ENCODE assay signal across 24 cellular contexts in genomic region chr20:63469713-63470101, GRCh38. TPM values are rescaled to one million over a fixed set of nuclear protein-coding genes. Genes with fewer than 3 reads are reported as not detected.
DNase-seq lines count a peak whose midpoint lies in the region; ATAC-seq and TF ChIP-seq lines count a peak whose summit lies in the region.
"Had no signal": no experiment of that assay in that cellular context is flagged by ENCODE, and none has a peak within 500 bp of the region (broad histone marks: within the 10 kb centered on the region; RNA-seq: fewer than 3 reads in every experiment).

No MANE protein-coding gene starts in this region.

- H2BK15ac ChIP-seq in neuronal stem cell (ENCODE audit: low read length): peak overlapping the region; percentile 94

- peaks cover 64% of the 10 kb centered on the region for H3K79me2 ChIP-seq in GM23338 (replicated peaks; ENCODE audit: insufficient read depth)

- H3K4me2 ChIP-seq in GM23338 (no peak overlapping the region; the same call in 1 of the 2 replicates), neuronal stem cell (ENCODE audit: insufficient read depth, low read length, poor library complexity, severe bottlenecking) (no peak overlapping the region)
- H3K4me2 ChIP-seq: KMS-11 had no signal

- H3K9me3 Mint-ChIP-seq in GM23338 (no peaks in the 10 kb centered on the region), glutamatergic neuron (ENCODE audit: unreplicated experiment) (peaks cover 1% of the 10 kb centered on the region)
- H3K9me3 Mint-ChIP-seq: IgD-negative memory B cell had no signal

- no peaks in the 10 kb centered on the region for H3K9me2 ChIP-seq in GM23338 (ENCODE audit: insufficient read depth)

- H3K14ac ChIP-seq in neuronal stem cell (ENCODE audit: low read length): peak overlapping the region; percentile 90

- H3K27ac ChIP-seq in GM23338 (ENCODE audit: low read depth): no peak overlapping the region
- peak overlapping the region; percentile 30 for H3K27ac ChIP-seq in angular gyrus (ENCODE audit: low read depth, low read length)
- no peak overlapping the region for H3K27ac ChIP-seq in neuronal stem cell (replicated peaks; ENCODE audit: low read length)
- H3K27ac ChIP-seq: KMS-11, RWPE1 had no signal

- H3K4me1 Mint-ChIP-seq in GM23338 (peaks cover 28% of the 10 kb centered on the region), glutamatergic neuron (ENCODE audit: low read depth, unreplicated experiment) (peaks cover 33% of the 10 kb centered on the region)
- H3K4me1 Mint-ChIP-seq: CD14-positive monocyte had no signal

- H3K27ac Mint-ChIP-seq in GM23338 (no peak overlapping the region), glutamatergic neuron (ENCODE audit: unreplicated experiment) (peak overlapping the region; percentile 62)
- H3K27ac Mint-ChIP-seq: CD14-positive monocyte, IgD-negative memory B cell had no signal

- H2BK5ac ChIP-seq in neuronal stem cell (ENCODE audit: low read length): no peak overlapping the region

- no peak for ATAC-seq in GM23338
- ATAC-seq: Panc1 had no signal

- H3K23ac ChIP-seq in neuronal stem cell (ENCODE audit: low read depth, low read length, poor library complexity): peak overlapping the region; percentile 68

- H3F3A ChIP-seq in GM23338 (replicated peaks; ENCODE audit: low read depth): no peaks in the 10 kb centered on the region

- peaks cover 18% of the 10 kb centered on the region for H3K79me1 ChIP-seq in neuronal stem cell (ENCODE audit: low read depth, low read length)

- H4K20me1 ChIP-seq in GM23338 (replicated peaks; ENCODE audit: insufficient read depth): no peaks in the 10 kb centered on the region; the same call in 1 of the 2 replicates

- H2AFZ ChIP-seq in GM23338: no peak overlapping the region
- no peak overlapping the region for H2AFZ ChIP-seq in neuronal stem cell (ENCODE audit: low read length)

- peak overlapping the region; percentile 76 for H3K18ac ChIP-seq in neuronal stem cell (ENCODE audit: low read length)

- peak overlapping the region; percentile 58 for H2BK12ac ChIP-seq in neuronal stem cell (ENCODE audit: low read length)

- DNase-seq in GM23338 (ENCODE audit: low spot score) (no peak), glutamatergic neuron (no peak), neuronal stem cell (ENCODE audit: low spot score) (no peak), dedifferentiated amniotic fluid mesenchymal stem cell (ENCODE audit: extremely low spot score) (no peak), mucosa of gallbladder (ENCODE audit: low spot score) (no peak), HAP-1 (ENCODE audit: low spot score in 2 of 2) (no peak)
- DNase-seq: 8988T, ACHN, BE2C, DMS153, HCEC 1CT, MM.1S, NCI-H1048, NCI-H1417, NCI-H1694, NCI-H2029 treated with DMSO at 0.1 percent for 48 hours, NCI-H526, SHP77 treated with DMSO at 0.1 percent for 48 hours had no signal

- H3K27me3 Mint-ChIP-seq in GM23338 (ENCODE audit: insufficient read depth, low read depth, poor library complexity) (peaks cover 19% of the 10 kb centered on the region), glutamatergic neuron (ENCODE audit: unreplicated experiment) (peaks cover 6% of the 10 kb centered on the region)

- H3K36me3 Mint-ChIP-seq in GM23338 (ENCODE audit: low read depth) (no peaks in the 10 kb centered on the region), glutamatergic neuron (ENCODE audit: unreplicated experiment) (no peaks in the 10 kb centered on the region)
- H3K36me3 Mint-ChIP-seq: CD14-positive monocyte, IgD-negative memory B cell had no signal

- H2AK5ac ChIP-seq in neuronal stem cell (ENCODE audit: low read depth, low read length): peak overlapping the region; percentile 89

- H3K4me3 ChIP-seq in GM23338: no peak overlapping the region
- peak overlapping the region in 1 of 2 donors; percentile 90 for H3K4me3 ChIP-seq in neuronal stem cell (ENCODE audit: low read length in 2 of 2)
- no peak overlapping the region for H3K4me3 ChIP-seq in HAP-1

- H3K27me3 ChIP-seq in GM23338 (ENCODE audit: insufficient read depth) (no peaks in the 10 kb centered on the region), neuronal stem cell (ENCODE audit: control insufficient read depth in 3 of 3, insufficient read depth in 3 of 3, low read depth in 1 of 3, low read length in 3 of 3) (peaks cover 0 to 16% (median 13%) of the 10 kb centered on the region in 3 experiments), HAP-1 (ENCODE audit: low read depth) (peaks cover 15% of the 10 kb centered on the region)

- H4K8ac ChIP-seq in neuronal stem cell (ENCODE audit: low read depth, low read length): no peak overlapping the region

- H3K9me3 ChIP-seq in neuronal stem cell (replicated peaks in 1 of 2; ENCODE audit: control insufficient read depth in 2 of 2, insufficient read depth in 1 of 2, low read depth in 1 of 2, low read length in 2 of 2) (peaks cover 0 to 2% of the 10 kb centered on the region in 2 donors), HAP-1 (no peaks in the 10 kb centered on the region)
- H3K9me3 ChIP-seq: BE2C had no signal

- H3K4me3 Mint-ChIP-seq in GM23338 (peak overlapping the region; percentile 76; the same call in 1 of the 3 replicates), glutamatergic neuron (ENCODE audit: unreplicated experiment) (peak overlapping the region; percentile 93)

- H3K9ac ChIP-seq in neuronal stem cell (ENCODE audit: low read depth, low read length, poor library complexity): peak overlapping the region; percentile 70
- H3K9ac ChIP-seq: KMS-11 had no signal

- H4K91ac ChIP-seq in neuronal stem cell (ENCODE audit: low read depth, low read length, poor library complexity): no peak overlapping the region

- H3K4ac ChIP-seq in neuronal stem cell (ENCODE audit: low read length): no peak overlapping the region

- H3K4me1 ChIP-seq in GM23338 (ENCODE audit: insufficient read depth) (peaks cover 7% of the 10 kb centered on the region; the same call in 1 of the 2 replicates), neuronal stem cell (ENCODE audit: control insufficient read depth in 2 of 2, insufficient read depth in 1 of 2, low read depth in 1 of 2, low read length in 2 of 2) (peaks cover 12 to 47% of the 10 kb centered on the region in 2 donors), HAP-1 (no peaks in the 10 kb centered on the region; the same call in 1 of the 2 replicates)

- WGBS in neuronal stem cell (ENCODE audit: extremely low coverage in 2 of 2, insufficient read length in 2 of 2, insufficient replicate concordance in 1 of 2), 2 donors: no CpG with 5 or more reads among the region's 13 CpGs

- no peak overlapping the region for H2BK120ac ChIP-seq in neuronal stem cell (ENCODE audit: low read depth, low read length)

- TF ChIP-seq CTCF in GM23338 (conservative IDR thresholded peaks at IDR 0.05; ENCODE audit: low read depth in 2 of 2): no peak
- TF ChIP-seq CTCF in glutamatergic neuron (IDR thresholded peaks at IDR 0.05; ENCODE audit: partially characterized antibody, unreplicated experiment): no peak

- in situ Hi-C loops in HAP-1 (cut with MboI; ENCODE audit: low sequenced_read_pairs): no loop called here

- H3K36me3 ChIP-seq in GM23338 (ENCODE audit: insufficient read depth) (no peaks in the 10 kb centered on the region), neuronal stem cell (replicated peaks in 1 of 2; ENCODE audit: control insufficient read depth in 2 of 2, insufficient read depth in 2 of 2, low read length in 2 of 2) (peaks cover 1 to 44% of the 10 kb centered on the region in 2 donors), HAP-1 (replicated peaks) (no peaks in the 10 kb centered on the region)
- H3K36me3 ChIP-seq: BE2C had no signal

TF ChIP-seq in GM23338, 12 proteins besides CTCF, POLR2A, EP300 and RAD21:
- TF ChIP-seq EZH2 (IDR thresholded peaks at IDR 0.05; ENCODE audit: low read depth, unreplicated experiment): no peak
- TF ChIP-seq CREB1 (CRISPR knock-in tag; IDR thresholded peaks at IDR 0.05; ENCODE audit: low read depth): no peak
- TF ChIP-seq ZNF114 (CRISPR knock-in tag; IDR thresholded peaks at IDR 0.05): no peak
- no peak for TF ChIP-seq JUNB (IDR thresholded peaks at IDR 0.05; ENCODE audit: unreplicated experiment)
- TF ChIP-seq POLR2AphosphoS5 (IDR thresholded peaks at IDR 0.05; ENCODE audit: low read depth): no peak
- no peak for TF ChIP-seq ETS1 (IDR thresholded peaks at IDR 0.05)
- no peak for TF ChIP-seq EZH2phosphoT487 (IDR thresholded peaks at IDR 0.05; ENCODE audit: unreplicated experiment)
TF ChIP-seq in GM23338: peak in this region for 0.

RNA-seq across cellular contexts. Expression of gene KCNQ2, which starts 2.7 kb away (rescaled TPM):
- 61.7 and 92.4 TPM in 2 replicates for total RNA-seq in GM23338 (2014; rRNA removed; shearing (Covaris generic))
- 67.9 and 68.5 TPM in 2 replicates for polyA plus RNA-seq in GM23338 (2016; fragmentation: Nextera tagmentation; extraction: Ambion mirVana)
- total RNA-seq in glutamatergic neuron (ENCODE audit: unreplicated experiment) (354 TPM), mucosa of gallbladder (0.46 TPM)
- polyA plus RNA-seq in neuronal stem cell (2013, experiment 1 of 2): 79.3 TPM
- polyA plus RNA-seq in neuronal stem cell (2013, experiment 2 of 2): 73.4 TPM
- polyA plus RNA-seq: CD14-positive monocyte had no signal

RNA-seq across cellular contexts. Expression of gene EEF1A2, which starts 29.2 kb away (rescaled TPM):
- total RNA-seq in GM23338 (2014; rRNA removed; shearing (Covaris generic)): 37.1 TPM in 2 replicates
- polyA plus RNA-seq in GM23338 (2016; fragmentation: Nextera tagmentation; extraction: Ambion mirVana): 1.3 and 1.4 TPM in 2 replicates
- 55.3 TPM for total RNA-seq in glutamatergic neuron (ENCODE audit: unreplicated experiment)
- 0.57 TPM for polyA plus RNA-seq in neuronal stem cell (2013, experiment 1 of 2)
- polyA plus RNA-seq in neuronal stem cell (2013, experiment 2 of 2): 0.96 TPM
- 56.3 TPM for total RNA-seq in mucosa of gallbladder
- polyA plus RNA-seq: CD14-positive monocyte, IgD-negative memory B cell had no signal

RNA-seq across cellular contexts. Expression of gene PPDPF, which starts 50.9 kb away (rescaled TPM):
- total RNA-seq in GM23338 (2014; rRNA removed; shearing (Covaris generic)): 117 and 141 TPM in 2 replicates
- 83.9 and 92.9 TPM in 2 replicates for polyA plus RNA-seq in GM23338 (2016; fragmentation: Nextera tagmentation; extraction: Ambion mirVana)
- total RNA-seq in glutamatergic neuron (ENCODE audit: unreplicated experiment): 293 TPM
- 310 TPM for polyA plus RNA-seq in neuronal stem cell (2013, experiment 1 of 2)
- polyA plus RNA-seq in neuronal stem cell (2013, experiment 2 of 2): 296 TPM
- total RNA-seq in mucosa of gallbladder: 793 TPM

Comparison
In these comparisons a context has a peak if more than half of its experiments do, and no peak if none do; other contexts are left out.
1. RNA of gene KCNQ2, which starts 2.7 kb away (total RNA-seq): 354 TPM in glutamatergic neuron (single experiment) and 61.7 to 92.4 TPM in GM23338; 0.46 TPM in mucosa of gallbladder (single experiment); every median in the first group is over 10 times any median in the second.